Comparison of ENCODE assay signal across 9 cellular contexts in genomic region chr10:97024181-97025073, GRCh38.
DNase-seq lines count a peak whose midpoint lies in the region; ATAC-seq and TF ChIP-seq lines count a peak whose summit lies in the region.
"Had no signal": no experiment of that assay in that cellular context is flagged by ENCODE, and none has a peak within 500 bp of the region (broad histone marks: within the 10 kb centered on the region; RNA-seq: fewer than 3 reads in every experiment).

No MANE protein-coding gene starts in this region.

- no peak overlapping the region for H3K27ac Mint-ChIP-seq in stimulated activated effector memory CD8-positive, alpha-beta T cell treated with anti-CD3 and anti-CD28 coated beads, Interleukin-12 subunit alpha, Interleukin-12 subunit beta, amount 100 ng/mL, for 72 hours

- intact Hi-C loops in Panc1 (cut with micrococcal nuclease; ENCODE audit: unreplicated experiment): no loop called here
- intact Hi-C loops in psoas muscle (cut with DNase I): loop anchor here (2.0 to 10.0 kb wide), 9 partner anchors 112 to 632 kb away; partner anchors contain the start of gene LCOR (in 1 of the 2)

- BruUV-seq in Panc1 (replicated peaks; lab: Mats Ljungman, UMichigan): no TSS peak

- peaks cover 26% of the 10 kb centered on the region for H3K4me1 ChIP-seq in Panc1 (ENCODE audit: control insufficient read depth, insufficient read depth, low read length)
- peaks cover 35% of the 10 kb centered on the region for H3K4me1 ChIP-seq in psoas muscle

- H3K27ac ChIP-seq in Panc1 (ENCODE audit: low read length) (peak overlapping the region; percentile 73), psoas muscle (peak overlapping the region; percentile 91)
- H3K27ac ChIP-seq: SK-N-MC had no signal

- H3K4me1 Mint-ChIP-seq in stimulated activated effector memory CD8-positive, alpha-beta T cell treated with anti-CD3 and anti-CD28 coated beads, Interleukin-12 subunit alpha, Interleukin-12 subunit beta, amount 100 ng/mL, for 72 hours: peaks cover 9% of the 10 kb centered on the region

- H3K36me3 ChIP-seq in Panc1 (ENCODE audit: control insufficient read depth, insufficient read depth, low read length): no peaks in the 10 kb centered on the region
- no peaks in the 10 kb centered on the region for H3K36me3 ChIP-seq in psoas muscle (ENCODE audit: insufficient read depth in 1 of 2, low read depth in 1 of 2)

- no peaks in the 10 kb centered on the region for H3K36me3 Mint-ChIP-seq in stimulated activated effector memory CD8-positive, alpha-beta T cell treated with anti-CD3 and anti-CD28 coated beads, Interleukin-12 subunit alpha, Interleukin-12 subunit beta, amount 100 ng/mL, for 72 hours

- POLR2A ChIA-PET in Panc1 (lab: Charles Lee): no interaction called here

- H3K9me3 Mint-ChIP-seq in stimulated activated effector memory CD8-positive, alpha-beta T cell treated with anti-CD3 and anti-CD28 coated beads, Interleukin-12 subunit alpha, Interleukin-12 subunit beta, amount 100 ng/mL, for 72 hours: no peaks in the 10 kb centered on the region

- H3K27me3 ChIP-seq in Panc1 (ENCODE audit: control insufficient read depth, insufficient read depth, low read length): no peaks in the 10 kb centered on the region
- no peaks in the 10 kb centered on the region for H3K27me3 ChIP-seq in psoas muscle (ENCODE audit: insufficient read depth in 3 of 3, low read length in 2 of 3)

- H3K9me3 ChIP-seq in Panc1 (ENCODE audit: control insufficient read depth, insufficient read depth, low read depth, low read length) (no peaks in the 10 kb centered on the region), psoas muscle (no peaks in the 10 kb centered on the region)

- DNase-seq in GM03348 (ENCODE audit: low spot score): peak; percentile 61
- DNase-seq in Panc1 (ENCODE audit: low read depth, low spot score): no peak
- DNase-seq in fibroblast of mammary gland (ENCODE audit: low read depth): peak; percentile 56
- peak; percentile 51 to 82 for DNase-seq in psoas muscle
- no peak for DNase-seq in NCI-H774 (lab: John Stamatoyannopoulos, UW)
- DNase-seq in stimulated activated effector memory CD8-positive, alpha-beta T cell treated with anti-CD3 and anti-CD28 coated beads, Interleukin-12 subunit alpha, Interleukin-12 subunit beta, amount 100 ng/mL, for 72 hours (ENCODE audit: low spot score in 2 of 2): no peak
- no peak for DNase-seq in GF-D8 (lab: John Stamatoyannopoulos, UW)

- no peak for TF ChIP-seq CTCF in Panc1 (IDR thresholded peaks at IDR 0.05)
- TF ChIP-seq CTCF in fibroblast of mammary gland (conservative IDR thresholded peaks at IDR 0.05; ENCODE audit: control insufficient read depth, insufficient read depth, low read depth, low read length): no peak
- no peak for TF ChIP-seq CTCF in psoas muscle (IDR thresholded peaks at IDR 0.05)

- ATAC-seq in Panc1: peak; percentile 89
- ATAC-seq in psoas muscle: peak; percentile 68 to 77 (median 74)
- ATAC-seq in stimulated activated effector memory CD8-positive, alpha-beta T cell treated with anti-CD3 and anti-CD28 coated beads, Interleukin-12 subunit alpha, Interleukin-12 subunit beta, amount 100 ng/mL, for 72 hours: no peak
- no peak for ATAC-seq in GM18517 (IDR thresholded peaks at IDR 0.05; ENCODE audit: unreplicated experiment)

- H3K4me3 Mint-ChIP-seq in stimulated activated effector memory CD8-positive, alpha-beta T cell treated with anti-CD3 and anti-CD28 coated beads, Interleukin-12 subunit alpha, Interleukin-12 subunit beta, amount 100 ng/mL, for 72 hours: no peak overlapping the region

- H3K4me3 ChIP-seq in Panc1 (ENCODE audit: low read depth in 2 of 2, low read length in 2 of 2): no peak overlapping the region
- H3K4me3 ChIP-seq in fibroblast of mammary gland (ENCODE audit: control insufficient read depth, low read depth, low read length): no peak overlapping the region
- H3K4me3 ChIP-seq in psoas muscle: no peak overlapping the region
- H3K4me3 ChIP-seq: SK-N-MC had no signal

- in situ Hi-C loops in Panc1 (cut with HindIII; ENCODE audit: low pct_unique_long_range_greater_than_20kb, low sequenced_read_pairs): no loop called here

- 19 to 29% (median 28%) methylated on average over 13 of the region's 13 CpGs for WGBS in psoas muscle, 3 donors

- CTCF ChIA-PET in Panc1 (lab: Charles Lee): interaction anchor here (0.5 to 1.4 kb wide), 2 partner anchors 13 to 111 kb away, joined by 4 to 9 read pairs; no protein-coding TSS in a partner anchor

Comparison
In these comparisons a context has a peak if more than half of its experiments do, and no peak if none do; other contexts are left out.
1. DNase-seq: peak in GM03348 (single experiment), fibroblast of mammary gland (single experiment) and psoas muscle (2 of 2); none in Panc1 (single experiment), NCI-H774 (single experiment), stimulated activated effector memory CD8-positive, alpha-beta T cell treated with anti-CD3 and anti-CD28 coated beads, Interleukin-12 subunit alpha, Interleukin-12 subunit beta, amount 100 ng/mL, for 72 hours (0 of 2) and GF-D8 (single experiment).
2. ATAC-seq: peak in Panc1 (single experiment) and psoas muscle (4 of 4); none in stimulated activated effector memory CD8-positive, alpha-beta T cell treated with anti-CD3 and anti-CD28 coated beads, Interleukin-12 subunit alpha, Interleukin-12 subunit beta, amount 100 ng/mL, for 72 hours (single experiment) and GM18517 (single experiment).